10 cellular contexts compared by ENCODE assay signal in the genomic region with DNA sequence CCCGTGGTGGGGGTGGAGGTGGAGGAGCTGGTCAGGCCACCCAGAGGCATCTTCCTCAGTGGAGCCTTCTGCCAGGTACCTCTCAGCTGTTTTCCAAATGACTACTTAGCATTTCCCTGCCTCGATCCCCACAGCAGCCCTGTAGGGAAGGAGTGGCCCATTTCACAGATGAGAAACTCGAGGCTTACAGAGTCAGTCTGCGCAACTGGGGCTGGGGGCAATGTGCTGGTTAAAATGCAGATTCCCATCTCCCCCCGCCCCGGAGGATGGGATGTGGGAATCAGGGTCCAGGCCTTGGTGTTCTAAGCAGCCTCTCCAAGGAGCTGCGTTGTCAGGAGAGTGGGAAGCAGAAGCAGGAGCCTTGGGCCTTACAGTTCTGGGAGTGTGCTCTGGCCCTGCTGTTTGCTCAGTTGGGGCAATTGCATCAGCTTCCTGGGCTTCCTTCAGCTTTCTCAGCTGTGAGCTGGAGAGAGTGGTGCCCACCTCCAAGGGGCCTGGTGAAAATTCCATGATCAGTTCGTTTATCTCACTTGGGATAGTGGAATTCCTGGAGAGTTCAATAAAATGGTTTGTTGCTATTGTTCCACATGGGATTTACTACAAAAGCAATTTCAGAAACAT. TPM values are rescaled to one million over a fixed set of nuclear protein-coding genes. Genes with fewer than 3 reads are reported as not detected.
DNase-seq lines count a peak whose midpoint lies in the region; ATAC-seq, FAIRE-seq and TF ChIP-seq lines count a peak whose summit lies in the region.
"Had no signal": no experiment of that assay in that cellular context is flagged by ENCODE, and none has a peak within 500 bp of the region (broad histone marks: within the 10 kb centered on the region; RNA-seq: fewer than 3 reads in every experiment).

No MANE protein-coding gene starts in this region.

- POLR2A ChIA-PET in Caco-2 (lab: Charles Lee): no interaction called here
- POLR2A ChIA-PET in CD4-positive, alpha-beta memory T cell (lab: Charles Lee; ENCODE audit: partially characterized antibody): no interaction called here

- peaks cover 25% of the 10 kb centered on the region for H3K36me3 Mint-ChIP-seq in Caco-2 (ENCODE audit: insufficient read depth, unreplicated experiment)
- H3K36me3 Mint-ChIP-seq in T-helper 17 cell (ENCODE audit: low read depth): peaks cover 6% of the 10 kb centered on the region
- peaks cover 0 to 7% of the 10 kb centered on the region in 2 donors for H3K36me3 Mint-ChIP-seq in CD4-positive, alpha-beta memory T cell

- H3K4me1 Mint-ChIP-seq in Caco-2 (ENCODE audit: low read depth, unreplicated experiment) (peaks cover 32% of the 10 kb centered on the region), T-helper 17 cell (peaks cover 35% of the 10 kb centered on the region)
- H3K4me1 Mint-ChIP-seq in CD4-positive, alpha-beta memory T cell: peaks cover 18 to 64% (median 42%) of the 10 kb centered on the region in 4 donors

- intact Hi-C loops in Caco-2 (cut with micrococcal nuclease; ENCODE audit: unreplicated experiment): no loop called here
- intact Hi-C loops in sciatic nerve (cut with DNase I): loop anchor here (5.0 kb wide), 1 partner anchor 559 kb away; no protein-coding TSS in a partner anchor
- intact Hi-C loops in CD4-positive, alpha-beta memory T cell (cut with micrococcal nuclease): no loop called here

- FAIRE-seq in GM19239 (lab: Jason Lieb, UNC): no peak

- H3K36me3 ChIP-seq in Caco-2 (ENCODE audit: control insufficient read depth, insufficient read depth, low read length): peaks cover 2% of the 10 kb centered on the region
- no peaks in the 10 kb centered on the region for H3K36me3 ChIP-seq in CD4-positive, alpha-beta memory T cell (ENCODE audit: insufficient read depth, low read length)

- H3K4me1 ChIP-seq in Caco-2: peaks cover 38% of the 10 kb centered on the region
- peaks cover 13% of the 10 kb centered on the region for H3K4me1 ChIP-seq in CD4-positive, alpha-beta memory T cell (ENCODE audit: insufficient read depth, low read length)

- no peak for TF ChIP-seq CTCF in Caco-2 (IDR thresholded peaks at IDR 0.05; ENCODE audit: insufficient read depth in 1 of 2, low read depth in 1 of 2, low read length in 1 of 2, severe bottlenecking in 1 of 2, unreplicated experiment in 1 of 2)
- TF ChIP-seq CTCF in fibroblast of mammary gland (conservative IDR thresholded peaks at IDR 0.05; ENCODE audit: control insufficient read depth, insufficient read depth, low read depth, low read length): no peak

- H3K27me3 Mint-ChIP-seq in Caco-2 (ENCODE audit: insufficient read depth, unreplicated experiment) (no peaks in the 10 kb centered on the region), T-helper 17 cell (no peaks in the 10 kb centered on the region)
- no peaks in the 10 kb centered on the region for H3K27me3 Mint-ChIP-seq in CD4-positive, alpha-beta memory T cell

- DNase-seq in Caco-2 (peak in 1 of 2 experiments; percentile 34), T-helper 17 cell (no peak), fibroblast of mammary gland (ENCODE audit: low read depth) (peak; percentile 58), sciatic nerve (ENCODE audit: low spot score) (no peak), dedifferentiated amniotic fluid mesenchymal stem cell (ENCODE audit: extremely low spot score) (no peak), GM19239 (ENCODE audit: insufficient read length, low spot score) (no peak)
- no peak for DNase-seq in CD4-positive, alpha-beta memory T cell
- DNase-seq: activated CD8-positive, alpha-beta memory T cell treated with anti-CD3 and anti-CD28 coated beads, Interleukin-2, amount 50 U/mL, for 4 hours; SHP77 treated with DMSO at 0.1 percent for 48 hours had no signal

- CTCF ChIA-PET in Caco-2 (lab: Charles Lee): no interaction called here
- CTCF ChIA-PET in CD4-positive, alpha-beta memory T cell (lab: Charles Lee; ENCODE audit: partially characterized antibody): interaction anchor here (1.5 kb wide), 1 partner anchor 138 kb away, joined by 4 read pairs; no protein-coding TSS in a partner anchor

- no peaks in the 10 kb centered on the region for H3K9me3 Mint-ChIP-seq in Caco-2 (ENCODE audit: unreplicated experiment)
- H3K9me3 Mint-ChIP-seq in CD4-positive, alpha-beta memory T cell: no peaks in the 10 kb centered on the region

- no peaks in the 10 kb centered on the region for H3K9me3 ChIP-seq in Caco-2
- H3K9me3 ChIP-seq in T-helper 17 cell (ENCODE audit: control insufficient read depth, low read length, poor library complexity, severe bottlenecking): no peaks in the 10 kb centered on the region
- no peaks in the 10 kb centered on the region for H3K9me3 ChIP-seq in CD4-positive, alpha-beta memory T cell (ENCODE audit: control insufficient read depth in 1 of 2, low read length in 2 of 2)

- H3K4me3 Mint-ChIP-seq in Caco-2 (ENCODE audit: unreplicated experiment) (no peak overlapping the region), T-helper 17 cell (no peak overlapping the region)
- H3K4me3 Mint-ChIP-seq in CD4-positive, alpha-beta memory T cell: no peak overlapping the region

- BruUV-seq in Caco-2 (replicated peaks; lab: Mats Ljungman, UMichigan): no TSS peak

- H3K4me3 ChIP-seq in Caco-2 (ENCODE audit: low read depth, low read length): no peak overlapping the region
- no peak overlapping the region for H3K4me3 ChIP-seq in fibroblast of mammary gland (ENCODE audit: control insufficient read depth, low read depth, low read length)
- H3K4me3 ChIP-seq in CD4-positive, alpha-beta memory T cell (ENCODE audit: low read length in 2 of 2): no peak overlapping the region

- ATAC-seq in T-helper 17 cell: no peak
- ATAC-seq in sciatic nerve: peak; percentile 62
- no peak for ATAC-seq in HG03159 (IDR thresholded peaks at IDR 0.05; ENCODE audit: unreplicated experiment)

- H3K27ac Mint-ChIP-seq in Caco-2 (ENCODE audit: unreplicated experiment): peak overlapping the region; percentile 97
- H3K27ac Mint-ChIP-seq in T-helper 17 cell: peak overlapping the region; percentile 32
- H3K27ac Mint-ChIP-seq in CD4-positive, alpha-beta memory T cell: peak overlapping the region in 2 of 7 donors; percentile 60 to 61

- no peaks in the 10 kb centered on the region for H3K27me3 ChIP-seq in Caco-2 (replicated peaks; ENCODE audit: control insufficient read depth, insufficient read depth, low read length)
- no peaks in the 10 kb centered on the region for H3K27me3 ChIP-seq in CD4-positive, alpha-beta memory T cell (ENCODE audit: insufficient read depth, low read length)

- no peak overlapping the region for H3K27ac ChIP-seq in CD4-positive, alpha-beta memory T cell (ENCODE audit: low read depth, low read length)

RNA-seq across cellular contexts. Expression of gene ERGIC1, which starts 19.4 kb away (rescaled TPM):
- total RNA-seq in Caco-2 (2022) (152 and 161 TPM in 2 replicates), T-helper 17 cell (10 to 100 TPM; 50.1 to 53.1 TPM), sciatic nerve (87.3 TPM)
- total RNA-seq in CD4-positive, alpha-beta memory T cell: 10 to 100 TPM; 45.8 to 51.0 TPM
- polyA plus RNA-seq in CD4-positive, alpha-beta memory T cell: 10 to 100 TPM; 10.6 to 18.8 TPM
